In the genomic region with DNA sequence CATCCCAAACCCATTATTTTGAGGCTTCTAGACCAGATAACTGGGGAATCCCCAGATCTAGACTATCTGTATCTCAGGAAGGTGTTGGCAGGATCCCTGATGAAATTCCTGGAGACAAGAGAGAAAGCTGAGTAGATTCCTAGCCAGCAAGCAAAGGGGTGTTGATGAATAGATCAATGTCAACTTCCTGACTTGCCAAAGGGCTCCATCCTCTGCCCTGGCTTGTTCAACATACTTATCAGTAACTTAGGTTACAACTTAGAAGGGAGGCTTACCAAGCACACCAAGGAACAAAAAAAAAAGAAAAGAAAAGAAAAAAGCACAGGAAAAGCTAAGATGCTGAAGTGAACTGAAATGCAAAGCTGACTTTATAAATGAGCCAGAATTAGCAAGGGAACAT, we compare ENCODE assay signal across 16 cellular contexts.
"Had no signal": no experiment of that assay in that cellular context is flagged by ENCODE, and none has a peak within 500 bp of the region (broad histone marks: within the 10 kb centered on the region; RNA-seq: fewer than 3 reads in every experiment).

No MANE protein-coding gene starts in this region.

- H3K9me3 ChIP-seq: SJCRH30 had no signal

- H3K36me3 Mint-ChIP-seq: activated naive CD4-positive, alpha-beta T cell treated with anti-CD3 and anti-CD28 coated beads, Interleukin-2, amount 10 ng/mL, durations not matched to agents 7 days and 5 days had no signal

- H3K9ac ChIP-seq: parathyroid adenoma had no signal

- H3K27ac Mint-ChIP-seq: activated naive CD4-positive, alpha-beta T cell treated with anti-CD3 and anti-CD28 coated beads, Interleukin-2, amount 10 ng/mL, durations not matched to agents 7 days and 5 days; endodermal cell had no signal

- H3K27ac ChIP-seq: cardiac muscle cell, parathyroid adenoma, SJCRH30 had no signal

- H3K4me3 ChIP-seq: cardiac muscle cell, dorsolateral prefrontal cortex, SJCRH30 had no signal

- H3K4me1 ChIP-seq: SJCRH30 had no signal

- FAIRE-seq: kidney had no signal

- H2AFZ ChIP-seq: parathyroid adenoma had no signal

- H3K4me3 Mint-ChIP-seq: activated naive CD4-positive, alpha-beta T cell treated with anti-CD3 and anti-CD28 coated beads, Interleukin-2, amount 10 ng/mL, durations not matched to agents 7 days and 5 days; endodermal cell had no signal

- ATAC-seq: left ventricle myocardium superior had no signal

- H3K36me3 ChIP-seq: cardiac muscle cell, SJCRH30 had no signal

- H3K27me3 ChIP-seq: cardiac muscle cell had no signal

- H3K9me3 Mint-ChIP-seq: activated naive CD4-positive, alpha-beta T cell treated with anti-CD3 and anti-CD28 coated beads, Interleukin-2, amount 10 ng/mL, durations not matched to agents 7 days and 5 days; endodermal cell had no signal

- DNase-seq: activated naive CD4-positive, alpha-beta T cell treated with anti-CD3 and anti-CD28 coated beads, Interleukin-2, amount 10 ng/mL, durations not matched to agents 7 days and 5 days; endodermal cell; erythroblast; hippocampal formation; kidney; left ventricle myocardium superior; mesenchymal stem cell; retina; SJCRH30; stimulated activated CD4-positive, alpha-beta T cell treated with anti-CD3 and anti-CD28 coated beads, Interleukin-15, amount 100 ng/mL, for 24 hours; stimulated activated CD4-positive, alpha-beta T cell treated with anti-CD3 and anti-CD28 coated beads, Interleukin-4, amount 100 ng/mL, for 4 hours; stimulated activated CD8-positive, alpha-beta memory T cell treated with anti-CD3 and anti-CD28 coated beads, Interleukin-4, amount 100 ng/mL, for 48 hours; stimulated activated naive CD4-positive, alpha-beta T cell treated with Interleukin-2 at 50 U/mL for 16 hours had no signal
